In the genomic region with DNA sequence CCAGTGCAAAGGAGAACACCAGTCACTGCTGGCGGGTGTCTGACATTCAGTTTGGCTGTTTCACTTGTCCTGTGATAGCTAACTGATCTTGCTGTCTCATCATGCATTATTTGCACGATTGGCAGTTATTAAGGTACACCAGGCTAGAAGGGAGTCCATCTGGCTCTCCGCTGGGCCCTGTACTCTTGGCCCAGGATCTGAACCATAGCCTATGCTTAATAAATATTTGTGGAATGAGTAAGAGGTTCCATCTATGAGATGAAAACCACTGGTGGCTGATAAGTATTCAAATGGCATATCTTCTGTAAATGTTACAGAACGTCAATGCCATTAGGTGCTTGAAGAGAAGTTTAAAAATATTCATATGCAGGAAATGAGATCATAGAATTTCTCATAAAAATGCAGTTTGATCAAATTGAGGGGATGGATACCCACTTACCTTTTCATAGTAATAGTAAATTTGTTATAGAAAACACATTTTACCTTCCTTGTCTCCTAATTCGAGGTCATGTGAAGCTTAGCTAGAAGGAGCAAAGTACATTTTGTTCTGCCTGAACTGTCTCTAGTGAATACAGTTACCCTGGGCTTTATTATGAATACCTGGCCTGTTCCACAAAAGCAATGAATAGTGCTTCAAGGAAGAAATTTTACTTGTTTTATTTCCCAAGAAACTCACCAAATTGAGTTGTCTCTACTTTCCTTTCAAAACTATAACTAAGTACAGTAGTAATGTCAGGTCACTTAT, we compare ENCODE assay signal across 12 cellular contexts.
DNase-seq lines count a peak whose midpoint lies in the region; ATAC-seq and TF ChIP-seq lines count a peak whose summit lies in the region.
"Had no signal": no experiment of that assay in that cellular context is flagged by ENCODE, and none has a peak within 500 bp of the region (broad histone marks: within the 10 kb centered on the region; RNA-seq: fewer than 3 reads in every experiment).

No MANE protein-coding gene starts in this region.

- TF ChIP-seq CTCF in HFF-Myc (IDR thresholded peaks at IDR 0.05; ENCODE audit: low read depth, low read length, missing control alignments) (no peak), omental fat pad (IDR thresholded peaks at IDR 0.05) (no peak)

- H3K4me1 Mint-ChIP-seq in activated T-helper 1 cell treated with anti-CD3 and anti-CD28 coated beads, Interleukin-12 subunit alpha, Interleukin-12 subunit beta, Interleukin-2, Interleukin-4 antibody, amounts not matched to agents 30 ng/mL and 10 ng/mL and 1 ng/mL, durations not matched to agents 14 hours and 24 hours and 36 hours (ENCODE audit: low read depth): no peaks in the 10 kb centered on the region

- intact Hi-C loops in activated T-helper 1 cell treated with anti-CD3 and anti-CD28 coated beads, Interleukin-12 subunit alpha, Interleukin-12 subunit beta, Interleukin-2, Interleukin-4 antibody, amounts not matched to agents 30 ng/mL and 10 ng/mL and 1 ng/mL, durations not matched to agents 14 hours and 24 hours and 36 hours (cut with micrococcal nuclease): no loop called here

- H3K9ac ChIP-seq in adipocyte (ENCODE audit: low read length): peak overlapping the region; percentile 28
- no peak overlapping the region for H3K9ac ChIP-seq in skeletal muscle tissue (ENCODE audit: low read depth in 1 of 3, low read length in 3 of 3)

- no peaks in the 10 kb centered on the region for H3K36me3 Mint-ChIP-seq in activated T-helper 1 cell treated with anti-CD3 and anti-CD28 coated beads, Interleukin-12 subunit alpha, Interleukin-12 subunit beta, Interleukin-2, Interleukin-4 antibody, amounts not matched to agents 30 ng/mL and 10 ng/mL and 1 ng/mL, durations not matched to agents 14 hours and 24 hours and 36 hours (ENCODE audit: low read depth)

- H3K4me3 Mint-ChIP-seq in activated T-helper 1 cell treated with anti-CD3 and anti-CD28 coated beads, Interleukin-12 subunit alpha, Interleukin-12 subunit beta, Interleukin-2, Interleukin-4 antibody, amounts not matched to agents 30 ng/mL and 10 ng/mL and 1 ng/mL, durations not matched to agents 14 hours and 24 hours and 36 hours: no peak overlapping the region

- H3K36me3 ChIP-seq in adipocyte (ENCODE audit: control insufficient read depth, insufficient read depth, low read length, severe bottlenecking): no peaks in the 10 kb centered on the region
- H3K36me3 ChIP-seq in skeletal muscle tissue (ENCODE audit: control insufficient read depth in 3 of 3, insufficient read depth in 3 of 3, low read length in 3 of 3): no peaks in the 10 kb centered on the region

- H3K27ac Mint-ChIP-seq in activated T-helper 1 cell treated with anti-CD3 and anti-CD28 coated beads, Interleukin-12 subunit alpha, Interleukin-12 subunit beta, Interleukin-2, Interleukin-4 antibody, amounts not matched to agents 30 ng/mL and 10 ng/mL and 1 ng/mL, durations not matched to agents 14 hours and 24 hours and 36 hours: no peak overlapping the region

- no peak for ATAC-seq in omental fat pad (ENCODE audit: low FRiP score)

- peaks cover 2% of the 10 kb centered on the region for H3K27me3 Mint-ChIP-seq in activated T-helper 1 cell treated with anti-CD3 and anti-CD28 coated beads, Interleukin-12 subunit alpha, Interleukin-12 subunit beta, Interleukin-2, Interleukin-4 antibody, amounts not matched to agents 30 ng/mL and 10 ng/mL and 1 ng/mL, durations not matched to agents 14 hours and 24 hours and 36 hours (ENCODE audit: insufficient read depth)

- no peak overlapping the region for H3K4me3 ChIP-seq in HFF-Myc (replicated peaks; ENCODE audit: low read depth, low read length)
- peak overlapping the region; percentile 9 for H3K4me3 ChIP-seq in adipocyte (ENCODE audit: low read length)
- no peak overlapping the region for H3K4me3 ChIP-seq in skeletal muscle tissue (ENCODE audit: low read length in 3 of 3)
- H3K4me3 ChIP-seq: lung had no signal

- H3K9me3 ChIP-seq in adipocyte (ENCODE audit: control insufficient read depth, low read length) (no peaks in the 10 kb centered on the region), skeletal muscle tissue (ENCODE audit: control insufficient read depth in 3 of 3, low read length in 3 of 3) (no peaks in the 10 kb centered on the region)

- H3K9me3 Mint-ChIP-seq in activated T-helper 1 cell treated with anti-CD3 and anti-CD28 coated beads, Interleukin-12 subunit alpha, Interleukin-12 subunit beta, Interleukin-2, Interleukin-4 antibody, amounts not matched to agents 30 ng/mL and 10 ng/mL and 1 ng/mL, durations not matched to agents 14 hours and 24 hours and 36 hours: no peaks in the 10 kb centered on the region

- H3K4me1 ChIP-seq in adipocyte (ENCODE audit: control insufficient read depth, insufficient read depth, low read length): peaks cover 26% of the 10 kb centered on the region
- H3K4me1 ChIP-seq in skeletal muscle tissue (ENCODE audit: control insufficient read depth in 3 of 3, insufficient read depth in 3 of 3, low read length in 3 of 3): peaks cover 12 to 20% (median 17%) of the 10 kb centered on the region in 3 donors

- DNase-seq in HFF-Myc (ENCODE audit: extremely low read depth, low read depth) (peak; percentile 42), adipocyte (ENCODE audit: low read depth) (no peak), hepatic stellate cell (ENCODE audit: low spot score) (peak; percentile 47), omental fat pad (ENCODE audit: low spot score) (no peak), DMS79 (lab: John Stamatoyannopoulos, UW) (no peak)
- DNase-seq in stimulated activated CD4-positive, alpha-beta T cell treated with anti-CD3 and anti-CD28 coated beads, Interleukin-2, amount 100 ng/mL, for 48 hours: no peak
- no peak for DNase-seq in activated T-helper 1 cell treated with anti-CD3 and anti-CD28 coated beads, Interleukin-12 subunit alpha, Interleukin-12 subunit beta, Interleukin-2, Interleukin-4 antibody, amounts not matched to agents 30 ng/mL and 10 ng/mL and 1 ng/mL, durations not matched to agents 14 hours and 24 hours and 36 hours (ENCODE audit: low spot score)
- DNase-seq: activated CD8-positive, alpha-beta memory T cell treated with anti-CD3 and anti-CD28 coated beads, Interleukin-2, amount 50 U/mL, for 4 hours; GF-D8; NCI-H1092 had no signal

- H3K27me3 ChIP-seq in adipocyte (replicated peaks; ENCODE audit: control insufficient read depth, insufficient read depth, low read length) (no peaks in the 10 kb centered on the region), skeletal muscle tissue (ENCODE audit: control insufficient read depth in 3 of 3, insufficient read depth in 3 of 3, low read length in 3 of 3) (no peaks in the 10 kb centered on the region)

- H3K27ac ChIP-seq in skeletal muscle tissue (ENCODE audit: low read depth, low read length): peak overlapping the region; percentile 14

Comparison
In these comparisons a context has a peak if more than half of its experiments do, and no peak if none do; other contexts are left out.
1. DNase-seq: peak in HFF-Myc (single experiment) and hepatic stellate cell (single experiment); none in adipocyte (single experiment), omental fat pad (single experiment), DMS79 (single experiment), stimulated activated CD4-positive, alpha-beta T cell treated with anti-CD3 and anti-CD28 coated beads, Interleukin-2, amount 100 ng/mL, for 48 hours (0 of 2) and activated T-helper 1 cell treated with anti-CD3 and anti-CD28 coated beads, Interleukin-12 subunit alpha, Interleukin-12 subunit beta, Interleukin-2, Interleukin-4 antibody, amounts not matched to agents 30 ng/mL and 10 ng/mL and 1 ng/mL, durations not matched to agents 14 hours and 24 hours and 36 hours (single experiment).